In genomic region chr1:15304708-15305326, GRCh38 we compare ENCODE assay signal across 7 cellular contexts. TPM values are rescaled to one million over a fixed set of nuclear protein-coding genes. Genes with fewer than 3 reads are reported as not detected.
A peak's percentile ranks its signal among the peaks of the same experiment; 100 is the strongest.
DNase-seq lines count a peak whose midpoint lies in the region; ATAC-seq, FAIRE-seq and TF ChIP-seq lines count a peak whose summit lies in the region.

No MANE protein-coding gene starts in this region.

- peak; percentile 93 for FAIRE-seq in GM12891 (lab: Jason Lieb, UNC)

- peak; percentile 93 for TF ChIP-seq CTCF in lower lobe of right lung (IDR thresholded peaks at IDR 0.05)

- no peaks in the 10 kb centered on the region for H3K36me3 ChIP-seq in lower lobe of right lung

- no peaks in the 10 kb centered on the region for H3K9me3 ChIP-seq in lower lobe of right lung

- no peak for TF ChIP-seq POLR2A in GM12891 (IDR thresholded peaks at IDR 0.05; ENCODE audit: low read depth, low read length)

- H3K4me3 ChIP-seq in lower lobe of right lung = no peak overlapping the region

- H3K27me3 ChIP-seq in lower lobe of right lung (ENCODE audit: low read depth) = no peaks in the 10 kb centered on the region

- H3K4me1 ChIP-seq in lower lobe of right lung = no peaks in the 10 kb centered on the region

- DNase-seq in GM12891 (ENCODE audit: insufficient read length, low spot score) (peak; percentile 41), NCI-H1694 (lab: John Stamatoyannopoulos, UW) (peak; percentile 43), cerebellar cortex (ENCODE audit: low spot score) (peak; percentile 72), lower lobe of right lung (peak; percentile 76)
- DNase-seq in stimulated activated CD4-positive, alpha-beta T cell treated with anti-CD3 and anti-CD28 coated beads, TNF-alpha, amount 100 ng/mL, for 48 hours (ENCODE audit: low read depth in 3 of 3) = peak; percentile 32 to 64 (median 58)

- intact Hi-C loops in lower lobe of right lung (cut with DNase I) = loop anchor here (10.0 kb wide), 1 partner anchor 180 kb away; no protein-coding TSS in a partner anchor

- no peak overlapping the region for H3K27ac ChIP-seq in lower lobe of right lung

- ATAC-seq in activated CD4-positive, CD25-positive, alpha-beta regulatory T cell treated with anti-CD3 and anti-CD28 coated beads, Interleukin-2, amount 50 U/mL, for 24 hours = peak; percentile 61 to 72
- ATAC-seq in lower lobe of right lung (peak; percentile 70 to 79), HG02973 (IDR thresholded peaks at IDR 0.05; ENCODE audit: unreplicated experiment) (no peak)

TF ChIP-seq in GM12891, 5 proteins besides CTCF, POLR2A, EP300 and RAD21:
- TF ChIP-seq TAF1 (IDR thresholded peaks at IDR 0.05; ENCODE audit: low read depth, low read length) (no peak), POLR2AphosphoS5 (IDR thresholded peaks at IDR 0.05; ENCODE audit: low read depth, low read length) (no peak), SPI1 (IDR thresholded peaks at IDR 0.05; ENCODE audit: low read depth, low read length) (no peak), PAX5 (IDR thresholded peaks at IDR 0.05; ENCODE audit: insufficient read depth, low read length, severe bottlenecking) (no peak), POU2F2 (IDR thresholded peaks at IDR 0.05; ENCODE audit: low read depth, low read length) (no peak)
TF ChIP-seq in GM12891: peak in this region for 0.

RNA-seq across cellular contexts. Expression of gene FHAD1, which starts 57.8 kb away (rescaled TPM):
- polyA plus RNA-seq in GM12891 (2012; ENCODE audit: low read depth, missing spikeins) = 0.15 TPM
- total RNA-seq in lower lobe of right lung = 14.3 TPM
